Comparison of ENCODE assay signal across 11 cellular contexts in the genomic region with DNA sequence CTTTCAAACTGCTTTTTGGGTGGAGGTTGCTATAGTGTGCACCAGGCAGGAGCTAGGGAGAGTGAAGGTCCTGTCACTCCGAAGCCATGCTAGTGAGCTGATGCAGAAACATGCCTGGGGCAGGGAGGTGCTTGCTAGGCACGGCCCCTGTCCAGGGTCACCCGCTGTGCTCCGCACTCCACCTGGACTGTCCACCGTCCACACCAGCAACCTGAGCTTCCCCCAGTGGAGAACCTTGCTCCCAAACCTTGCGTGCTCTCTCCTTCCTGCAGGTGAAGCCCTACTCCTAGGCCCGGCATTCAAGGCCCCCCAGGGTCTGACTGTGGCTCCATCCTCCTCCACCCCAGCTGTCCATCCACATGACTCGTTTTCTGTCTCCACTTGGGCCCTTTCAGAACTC. TPM values are rescaled to one million over a fixed set of nuclear protein-coding genes. Genes with fewer than 3 reads are reported as not detected.
"Had no signal": no experiment of that assay in that cellular context is flagged by ENCODE, and none has a peak within 500 bp of the region (broad histone marks: within the 10 kb centered on the region; RNA-seq: fewer than 3 reads in every experiment).

No MANE protein-coding gene starts in this region.

- DNase-seq: GM23248, GOT3, H7, HFFc6, IMR-90 had no signal

- H3K36me3 ChIP-seq: HAP-1 had no signal

- H3K27ac ChIP-seq: GM23248, HL-60 had no signal

- H2AFZ ChIP-seq: GM23248 had no signal

- ATAC-seq: HCT116, K562 had no signal

- H3K27ac Mint-ChIP-seq: HFFc6 had no signal

- H3K4me3 Mint-ChIP-seq: HFFc6 had no signal

- H3K4me3 ChIP-seq: GM23248, HAP-1, K562 had no signal

- H3K9ac ChIP-seq: GM23248 had no signal

- H3K4me1 ChIP-seq: HAP-1 had no signal

RNA-seq across cellular contexts. Expression of gene SLC15A1, which starts 12.3 kb away (rescaled TPM):
- total RNA-seq: GM23248, H4, HFFc6, HT1080, IMR-90, K562 had no signal
- polyA plus RNA-seq: GM23248, IMR-90, K562 had no signal
